ENCODE assay signal across 10 cellular contexts in genomic region chr19:5129691-5130090, GRCh38.
DNase-seq lines count a peak whose midpoint lies in the region; ATAC-seq and TF ChIP-seq lines count a peak whose summit lies in the region.
"Had no signal": no experiment of that assay in that cellular context is flagged by ENCODE, and none has a peak within 500 bp of the region (broad histone marks: within the 10 kb centered on the region; RNA-seq: fewer than 3 reads in every experiment).

No MANE protein-coding gene starts in this region.

- no peak overlapping the region for H3K9ac ChIP-seq in trophoblast cell (ENCODE audit: low read length)

- H3K4ac ChIP-seq in trophoblast cell (ENCODE audit: low read depth, low read length) = no peak overlapping the region

- H3K23ac ChIP-seq in trophoblast cell (ENCODE audit: low read length) = no peak overlapping the region

- no peak overlapping the region for H3K27ac ChIP-seq in trophoblast cell (ENCODE audit: low read depth, low read length)

- H3K9me3 ChIP-seq in trophoblast cell (ENCODE audit: insufficient read depth, low read depth, low read length) = no peaks in the 10 kb centered on the region
- H3K9me3 ChIP-seq: esophagus muscularis mucosa had no signal

- peaks cover 21% of the 10 kb centered on the region for H3K79me2 ChIP-seq in trophoblast cell (ENCODE audit: control insufficient read depth, insufficient read depth, low read length, poor library complexity)

- H2AFZ ChIP-seq in trophoblast cell (ENCODE audit: insufficient read depth, low read length, poor library complexity) = no peak overlapping the region

- H3K79me1 ChIP-seq in trophoblast cell (ENCODE audit: low read length) = peaks cover 29% of the 10 kb centered on the region

- WGBS in trophoblast cell (ENCODE audit: extremely low coverage, insufficient coverage, insufficient read length) = no CpG with 5 or more reads among the region's 13 CpGs

- no peaks in the 10 kb centered on the region for H3K27me3 ChIP-seq in trophoblast cell (ENCODE audit: insufficient read depth, low read length)
- H3K27me3 ChIP-seq: esophagus muscularis mucosa had no signal

- H3K4me1 Mint-ChIP-seq in IgD-negative memory B cell (peaks cover 18 to 38% (median 26%) of the 10 kb centered on the region in 3 donors), chondrocyte (ENCODE audit: low read depth) (peaks cover 38% of the 10 kb centered on the region)

- H3K4me1 ChIP-seq in trophoblast cell (ENCODE audit: control insufficient read depth in 1 of 2, insufficient read depth in 2 of 2, low read length in 2 of 2) = peaks cover 49 to 68% of the 10 kb centered on the region in 2 experiments

- no peak overlapping the region for H3K4me2 ChIP-seq in trophoblast cell (ENCODE audit: low read length)

- no peak overlapping the region for H2BK5ac ChIP-seq in trophoblast cell (ENCODE audit: low read depth, low read length, poor library complexity)

- no peak overlapping the region for H4K12ac ChIP-seq in trophoblast cell (ENCODE audit: low read depth, low read length)

- peak overlapping the region; percentile 98 to 100 (median 99) for H3K27ac Mint-ChIP-seq in IgD-negative memory B cell
- peak overlapping the region; percentile 37 for H3K27ac Mint-ChIP-seq in chondrocyte (ENCODE audit: unreplicated experiment)

- peak overlapping the region; percentile 5 for H2BK12ac ChIP-seq in trophoblast cell (ENCODE audit: low read length)

- peak overlapping the region; percentile 2 for H4K91ac ChIP-seq in trophoblast cell (ENCODE audit: low read depth, low read length)

- H3K36me3 Mint-ChIP-seq in IgD-negative memory B cell = peaks cover 5% of the 10 kb centered on the region
- H3K36me3 Mint-ChIP-seq in chondrocyte (ENCODE audit: low read depth) = peaks cover 6% of the 10 kb centered on the region

- no peak overlapping the region for H4K8ac ChIP-seq in trophoblast cell (ENCODE audit: low read depth, low read length)

- H3K18ac ChIP-seq in trophoblast cell (ENCODE audit: low read length) = no peak overlapping the region

- H3K4me3 ChIP-seq in GM08714 (ENCODE audit: low read length) (peak overlapping the region; percentile 4; the same call in 1 of the 2 replicates), trophoblast cell (ENCODE audit: low read depth, low read length) (no peak overlapping the region)
- H3K4me3 ChIP-seq: esophagus muscularis mucosa had no signal

- ATAC-seq in HG03432 (IDR thresholded peaks at IDR 0.05; ENCODE audit: unreplicated experiment) (no peak), HG03196 (IDR thresholded peaks at IDR 0.05; ENCODE audit: unreplicated experiment) (no peak)

- H3K36me3 ChIP-seq in trophoblast cell (ENCODE audit: control insufficient read depth in 1 of 2, insufficient read depth in 2 of 2, low read length in 2 of 2) = peaks cover 33 to 42% of the 10 kb centered on the region in 2 experiments

- peaks cover 2% of the 10 kb centered on the region for H3K27me3 Mint-ChIP-seq in IgD-negative memory B cell
- H3K27me3 Mint-ChIP-seq in chondrocyte (ENCODE audit: low read depth) = no peaks in the 10 kb centered on the region

- H3K4me3 Mint-ChIP-seq in IgD-negative memory B cell (peak overlapping the region; percentile 87 to 99 (median 90)), chondrocyte (ENCODE audit: unreplicated experiment) (no peak overlapping the region)

- H3K9me3 Mint-ChIP-seq in IgD-negative memory B cell (no peaks in the 10 kb centered on the region), chondrocyte (ENCODE audit: low read depth) (no peaks in the 10 kb centered on the region)

- no peak for DNase-seq in chondrocyte (ENCODE audit: low spot score)
- DNase-seq in trophoblast cell = no peak
- no peak for DNase-seq in ecto neural progenitor cell (ENCODE audit: low spot score)
- DNase-seq: NCI-H1105 treated with DMSO at 0.1 percent for 48 hours, NCI-H526 had no signal

- no peak for TF ChIP-seq CTCF in chondrocyte (IDR thresholded peaks at IDR 0.05)

- H3K14ac ChIP-seq in trophoblast cell (ENCODE audit: low read length) = no peak overlapping the region

- H2BK120ac ChIP-seq in trophoblast cell (ENCODE audit: insufficient read depth, low read length, poor library complexity) = no peak overlapping the region

- no peak overlapping the region for H2AK5ac ChIP-seq in trophoblast cell (ENCODE audit: low read length)
